In genomic region chr5:75020016-75020656, GRCh38 we compare ENCODE assay signal across 1 cellular context.
TF ChIP-seq lines count a peak whose summit lies in the region.

No MANE protein-coding gene starts in this region.

TF ChIP-seq in HCT116, 20 proteins besides CTCF, POLR2A, EP300 and RAD21:
- TF ChIP-seq FOSL1 (IDR thresholded peaks at IDR 0.05; ENCODE audit: low read depth): no peak
- no peak for TF ChIP-seq JUND (IDR thresholded peaks at IDR 0.05)
- no peak for TF ChIP-seq EZH2phosphoT487 (IDR thresholded peaks at IDR 0.05; ENCODE audit: borderline replicate concordance)
- TF ChIP-seq YY1 (IDR thresholded peaks at IDR 0.05; ENCODE audit: extremely low read depth, insufficient replicate concordance, low read depth, low read length): no peak
- no peak for TF ChIP-seq ZNF274 (IDR thresholded peaks at IDR 0.05; ENCODE audit: low read depth, low read length)
- no peak for TF ChIP-seq ZFX (IDR thresholded peaks at IDR 0.05)
- no peak for TF ChIP-seq CBX3 (IDR thresholded peaks at IDR 0.05; ENCODE audit: low read depth)
- no peak for TF ChIP-seq CEBPB (IDR thresholded peaks at IDR 0.05; ENCODE audit: low read depth)
- no peak for TF ChIP-seq ELF1 (IDR thresholded peaks at IDR 0.05; ENCODE audit: borderline replicate concordance, low read depth)
- TF ChIP-seq EGR1 (IDR thresholded peaks at IDR 0.05; ENCODE audit: low read depth): no peak
- TF ChIP-seq, protein P1, sequence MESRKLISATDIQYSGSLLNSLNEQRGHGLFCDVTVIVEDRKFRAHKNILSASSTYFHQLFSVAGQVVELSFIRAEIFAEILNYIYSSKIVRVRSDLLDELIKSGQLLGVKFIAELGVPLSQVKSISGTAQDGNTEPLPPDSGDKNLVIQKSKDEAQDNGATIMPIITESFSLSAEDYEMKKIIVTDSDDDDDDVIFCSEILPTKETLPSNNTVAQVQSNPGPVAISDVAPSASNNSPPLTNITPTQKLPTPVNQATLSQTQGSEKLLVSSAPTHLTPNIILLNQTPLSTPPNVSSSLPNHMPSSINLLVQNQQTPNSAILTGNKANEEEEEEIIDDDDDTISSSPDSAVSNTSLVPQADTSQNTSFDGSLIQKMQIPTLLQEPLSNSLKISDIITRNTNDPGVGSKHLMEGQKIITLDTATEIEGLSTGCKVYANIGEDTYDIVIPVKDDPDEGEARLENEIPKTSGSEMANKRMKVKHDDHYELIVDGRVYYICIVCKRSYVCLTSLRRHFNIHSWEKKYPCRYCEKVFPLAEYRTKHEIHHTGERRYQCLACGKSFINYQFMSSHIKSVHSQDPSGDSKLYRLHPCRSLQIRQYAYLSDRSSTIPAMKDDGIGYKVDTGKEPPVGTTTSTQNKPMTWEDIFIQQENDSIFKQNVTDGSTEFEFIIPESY (IDR thresholded peaks at IDR 0.05; ENCODE audit: extremely low read depth, insufficient replicate concordance, low read length): no peak
